9 cellular contexts compared by ENCODE assay signal in the genomic region with DNA sequence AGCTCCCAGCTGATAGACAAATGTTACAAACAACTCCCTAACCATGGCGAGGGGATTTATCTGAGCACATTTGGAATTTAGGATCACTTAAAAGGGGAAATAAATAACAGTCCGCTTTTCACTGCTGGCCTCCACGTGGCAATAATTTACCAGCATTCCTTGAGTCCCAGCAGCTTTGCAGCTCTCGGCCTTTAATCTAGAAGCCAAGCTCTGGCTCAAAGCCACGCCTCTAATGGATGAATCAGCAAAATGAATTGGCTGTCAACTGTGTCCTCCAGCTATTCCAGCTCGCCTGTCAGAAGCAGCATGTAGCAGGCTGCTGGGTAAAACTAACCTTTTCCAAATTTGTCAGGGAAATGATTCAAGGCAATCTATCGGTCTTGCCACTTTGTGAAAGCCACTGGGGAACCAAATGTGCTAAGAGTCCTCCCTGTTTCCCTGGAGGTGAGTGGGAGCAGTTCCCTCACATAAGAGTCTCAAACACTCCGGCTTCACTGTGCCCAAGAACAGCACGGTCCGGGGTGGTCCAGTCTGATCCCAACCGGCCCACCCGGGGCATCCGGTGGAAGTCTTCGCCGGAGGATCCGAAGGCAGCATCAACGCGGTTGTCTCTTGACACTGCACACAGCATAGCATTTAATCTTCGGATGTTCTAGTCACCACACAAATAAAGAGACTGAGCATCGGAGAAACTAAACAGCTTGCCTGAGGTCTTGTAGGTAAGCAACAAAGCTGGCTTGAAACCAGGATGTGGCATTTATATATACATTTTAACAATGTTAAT.
DNase-seq lines count a peak whose midpoint lies in the region; ATAC-seq and TF ChIP-seq lines count a peak whose summit lies in the region.
"Had no signal": no experiment of that assay in that cellular context is flagged by ENCODE, and none has a peak within 500 bp of the region (broad histone marks: within the 10 kb centered on the region; RNA-seq: fewer than 3 reads in every experiment).

No MANE protein-coding gene starts in this region.

- no peaks in the 10 kb centered on the region for H3K9me3 ChIP-seq in cardiac muscle cell (ENCODE audit: low read depth)

- TF ChIP-seq CTCF in cardiac muscle cell (IDR thresholded peaks at IDR 0.05; ENCODE audit: low read depth, low read length), result no peak
- no peak for TF ChIP-seq CTCF in progenitor cell of endocrine pancreas (IDR thresholded peaks at IDR 0.05; ENCODE audit: unreplicated experiment)

- H3K4me1 Mint-ChIP-seq in progenitor cell of endocrine pancreas (ENCODE audit: low read depth), result peaks cover 40% of the 10 kb centered on the region
- peaks cover 7% of the 10 kb centered on the region for H3K4me1 Mint-ChIP-seq in activated CD8-positive, alpha-beta T cell treated with anti-CD3 and anti-CD28 coated beads, Interleukin-2, amount 10 ng/mL, durations not matched to agents 7 days and 5 days (ENCODE audit: low read depth)

- no peaks in the 10 kb centered on the region for H3K9me3 Mint-ChIP-seq in progenitor cell of endocrine pancreas (ENCODE audit: low read depth)
- no peaks in the 10 kb centered on the region for H3K9me3 Mint-ChIP-seq in activated CD8-positive, alpha-beta T cell treated with anti-CD3 and anti-CD28 coated beads, Interleukin-2, amount 10 ng/mL, durations not matched to agents 7 days and 5 days (ENCODE audit: insufficient read depth)
- H3K9me3 Mint-ChIP-seq: central memory CD8-positive, alpha-beta T cell had no signal

- CTCF ChIA-PET in activated CD8-positive, alpha-beta T cell treated with anti-CD3 and anti-CD28 coated beads, Interleukin-2, amount 10 ng/mL, durations not matched to agents 7 days and 5 days (lab: Charles Lee), result interaction anchor here (1.6 kb wide), 1 partner anchor 41 kb away, joined by 4 read pairs; no protein-coding TSS in a partner anchor

- no peaks in the 10 kb centered on the region for H3K27me3 ChIP-seq in cardiac muscle cell

- H3K36me3 ChIP-seq in cardiac muscle cell, result peaks cover 3% of the 10 kb centered on the region

- peaks cover 33% of the 10 kb centered on the region for H3K4me1 ChIP-seq in cardiac muscle cell (ENCODE audit: low read depth)

- DNase-seq in AG20443 (ENCODE audit: low spot score) (peak; percentile 92), M059J (ENCODE audit: low read depth) (peak; percentile 97), amygdala (lab: John Stamatoyannopoulos, UW) (peak in 54 of 56 donors; percentile 7 to 87 (median 61)), cardiac muscle cell (ENCODE audit: low read depth in 1 of 2, low spot score in 1 of 2) (peak; percentile 75 to 96), progenitor cell of endocrine pancreas (ENCODE audit: low spot score, unreplicated experiment) (peak; percentile 37)
- DNase-seq in activated T-cell treated with anti-CD3 and anti-CD28 coated beads, Interleukin-2, amount 50 U/mL, for 48 hours, result no peak
- DNase-seq in activated CD8-positive, alpha-beta T cell treated with anti-CD3 and anti-CD28 coated beads, Interleukin-2, amount 10 ng/mL, durations not matched to agents 7 days and 5 days, result no peak

- no peak for ATAC-seq in activated CD8-positive, alpha-beta T cell treated with anti-CD3 and anti-CD28 coated beads, Interleukin-2, amount 10 ng/mL, durations not matched to agents 7 days and 5 days
- ATAC-seq in GM21367 (IDR thresholded peaks at IDR 0.05; ENCODE audit: unreplicated experiment), result no peak

- POLR2A ChIA-PET in activated CD8-positive, alpha-beta T cell treated with anti-CD3 and anti-CD28 coated beads, Interleukin-2, amount 10 ng/mL, durations not matched to agents 7 days and 5 days (lab: Charles Lee), result no interaction called here

- peaks cover 4% of the 10 kb centered on the region for H3K36me3 Mint-ChIP-seq in progenitor cell of endocrine pancreas (ENCODE audit: insufficient read depth)
- peaks cover 6% of the 10 kb centered on the region for H3K36me3 Mint-ChIP-seq in activated CD8-positive, alpha-beta T cell treated with anti-CD3 and anti-CD28 coated beads, Interleukin-2, amount 10 ng/mL, durations not matched to agents 7 days and 5 days (ENCODE audit: low read depth)

- peak overlapping the region; percentile 44 for H3K4me3 Mint-ChIP-seq in progenitor cell of endocrine pancreas (ENCODE audit: low read depth)
- H3K4me3 Mint-ChIP-seq in activated CD8-positive, alpha-beta T cell treated with anti-CD3 and anti-CD28 coated beads, Interleukin-2, amount 10 ng/mL, durations not matched to agents 7 days and 5 days, result no peak overlapping the region
- H3K4me3 Mint-ChIP-seq: central memory CD8-positive, alpha-beta T cell had no signal

- peak overlapping the region; percentile 95 for H3K27ac Mint-ChIP-seq in progenitor cell of endocrine pancreas
- H3K27ac Mint-ChIP-seq in activated CD8-positive, alpha-beta T cell treated with anti-CD3 and anti-CD28 coated beads, Interleukin-2, amount 10 ng/mL, durations not matched to agents 7 days and 5 days, result no peak overlapping the region

- peak overlapping the region; percentile 63 for H3K27ac ChIP-seq in cardiac muscle cell

- no peak overlapping the region for H3K4me3 ChIP-seq in cardiac muscle cell

- no peaks in the 10 kb centered on the region for H3K27me3 Mint-ChIP-seq in progenitor cell of endocrine pancreas
- H3K27me3 Mint-ChIP-seq in activated CD8-positive, alpha-beta T cell treated with anti-CD3 and anti-CD28 coated beads, Interleukin-2, amount 10 ng/mL, durations not matched to agents 7 days and 5 days (ENCODE audit: low read depth), result no peaks in the 10 kb centered on the region
- H3K27me3 Mint-ChIP-seq: central memory CD8-positive, alpha-beta T cell had no signal

Comparison
In these comparisons a context has a peak if more than half of its experiments do, and no peak if none do; other contexts are left out.
1. DNase-seq: peak in AG20443 (single experiment), M059J (single experiment), amygdala (54 of 56), cardiac muscle cell (2 of 2) and progenitor cell of endocrine pancreas (single experiment); none in activated T-cell treated with anti-CD3 and anti-CD28 coated beads, Interleukin-2, amount 50 U/mL, for 48 hours (0 of 2) and activated CD8-positive, alpha-beta T cell treated with anti-CD3 and anti-CD28 coated beads, Interleukin-2, amount 10 ng/mL, durations not matched to agents 7 days and 5 days (single experiment).